Comparison of ENCODE assay signal across 8 cellular contexts in genomic region chr15:40238927-40239591, GRCh38. TPM values are rescaled to one million over a fixed set of nuclear protein-coding genes. Genes with fewer than 3 reads are reported as not detected.
DNase-seq lines count a peak whose midpoint lies in the region; ATAC-seq and TF ChIP-seq lines count a peak whose summit lies in the region.

PAK6 (plus strand) TSS chr15:40239063; CDS start chr15:40264786, 25,723 bp downstream.

- no peaks in the 10 kb centered on the region for H3K9me3 Mint-ChIP-seq in activated naive CD4-positive, alpha-beta T cell treated with anti-CD3 and anti-CD28 coated beads, Interleukin-2, amount 50 U/mL, for 72 hours

- H2BK5ac ChIP-seq in trophoblast cell (ENCODE audit: low read depth, low read length, poor library complexity): no peak within 1 kb of the TSS

- peaks cover 14% of the 10 kb centered on the region for H3K79me1 ChIP-seq in trophoblast cell (ENCODE audit: low read length)

- H2AFZ ChIP-seq in trophoblast cell (ENCODE audit: insufficient read depth, low read length, poor library complexity): peak within 1 kb of the TSS; percentile 20

- peak within 1 kb of the TSS; percentile 85 for H2BK12ac ChIP-seq in trophoblast cell (ENCODE audit: low read length)

- peak within 1 kb of the TSS; percentile 52 for H3K18ac ChIP-seq in trophoblast cell (ENCODE audit: low read length)

- H2AK5ac ChIP-seq in trophoblast cell (ENCODE audit: low read length): peak within 1 kb of the TSS; percentile 71

- DNase-seq in NCI-H82 (lab: John Stamatoyannopoulos, UW): peak; percentile 52
- DNase-seq in NCI-H82 treated with DMSO at 0.1 percent for 48 hours (lab: John Stamatoyannopoulos, UW; ENCODE audit: unreplicated experiment): no peak
- peak; percentile 66 for DNase-seq in NCI-H2171 treated with DMSO at 0.1 percent for 48 hours (lab: John Stamatoyannopoulos, UW)
- peak in 1 of 2 donors; percentile 42 for DNase-seq in activated naive CD4-positive, alpha-beta T cell treated with anti-CD3 and anti-CD28 coated beads, Interleukin-2, amount 50 U/mL, for 72 hours (ENCODE audit: low spot score in 2 of 2)
- DNase-seq in heart left ventricle: no peak
- peak; percentile 88 to 90 for DNase-seq in trophoblast cell

- no peak within 1 kb of the TSS for H3K23ac ChIP-seq in trophoblast cell (ENCODE audit: low read length)

- peak within 1 kb of the TSS in 1 of 2 donors; percentile 13 for H3K27ac Mint-ChIP-seq in activated naive CD4-positive, alpha-beta T cell treated with anti-CD3 and anti-CD28 coated beads, Interleukin-2, amount 50 U/mL, for 72 hours

- H3K36me3 Mint-ChIP-seq in activated naive CD4-positive, alpha-beta T cell treated with anti-CD3 and anti-CD28 coated beads, Interleukin-2, amount 50 U/mL, for 72 hours: peaks cover 0 to 5% of the 10 kb centered on the region in 2 donors

- peak within 1 kb of the TSS; percentile 67 for H4K91ac ChIP-seq in trophoblast cell (ENCODE audit: low read depth, low read length)

- H3K27ac ChIP-seq in heart left ventricle (no peak within 1 kb of the TSS), trophoblast cell (ENCODE audit: low read depth, low read length) (no peak within 1 kb of the TSS)

- H3K4me1 ChIP-seq in heart left ventricle (peaks cover 0 to 28% (median 3%) of the 10 kb centered on the region in 12 donors), trophoblast cell (ENCODE audit: control insufficient read depth in 1 of 2, insufficient read depth in 2 of 2, low read length in 2 of 2) (peaks cover 24 to 27% of the 10 kb centered on the region in 2 experiments)

- H4K8ac ChIP-seq in trophoblast cell (ENCODE audit: low read depth, low read length): peak within 1 kb of the TSS; percentile 47

- H3K4ac ChIP-seq in trophoblast cell (ENCODE audit: low read depth, low read length): no peak within 1 kb of the TSS

- H3K9me3 ChIP-seq in heart left ventricle (no peaks in the 10 kb centered on the region), trophoblast cell (ENCODE audit: insufficient read depth, low read depth, low read length) (peaks cover 2% of the 10 kb centered on the region)

- 3 to 5% (median 4%) methylated on average over 36 of the region's 36 CpGs for WGBS in heart left ventricle, 4 donors
- no CpG with 5 or more reads among the region's 36 CpGs for WGBS in trophoblast cell (ENCODE audit: extremely low coverage, insufficient coverage, insufficient read length)

- H3K36me3 ChIP-seq in heart left ventricle (no peaks in the 10 kb centered on the region), trophoblast cell (ENCODE audit: control insufficient read depth in 1 of 2, insufficient read depth in 2 of 2, low read length in 2 of 2) (no peaks in the 10 kb centered on the region)

- no peak within 1 kb of the TSS for H4K12ac ChIP-seq in trophoblast cell (ENCODE audit: low read depth, low read length)

- ATAC-seq in activated naive CD4-positive, alpha-beta T cell treated with anti-CD3 and anti-CD28 coated beads, Interleukin-2, amount 50 U/mL, for 72 hours: peak; percentile 76 to 90
- ATAC-seq in heart left ventricle (peak; percentile 5 to 76 (median 55)), GM18867 (IDR thresholded peaks at IDR 0.05; ENCODE audit: unreplicated experiment) (no peak), HG03039 (IDR thresholded peaks at IDR 0.05; ENCODE audit: unreplicated experiment) (no peak)

- H2BK120ac ChIP-seq in trophoblast cell (ENCODE audit: insufficient read depth, low read length, poor library complexity): peak within 1 kb of the TSS; percentile 28

- intact Hi-C loops in heart left ventricle (cut with DNase I): loop anchor here in 1 of 10 donors (10.0 kb wide), 1 partner anchor 76 kb away; no protein-coding TSS in a partner anchor

- no peaks in the 10 kb centered on the region for H3K79me2 ChIP-seq in trophoblast cell (ENCODE audit: control insufficient read depth, insufficient read depth, low read length, poor library complexity)

- H3K9ac ChIP-seq in trophoblast cell (ENCODE audit: low read length): no peak within 1 kb of the TSS

- no peak for TF ChIP-seq POLR2A in heart left ventricle (IDR thresholded peaks at IDR 0.05)

- TF ChIP-seq CTCF in heart left ventricle (IDR thresholded peaks at IDR 0.05): no peak

- peak within 1 kb of the TSS in 11 of 12 donors; percentile 10 to 49 (median 40) for H3K4me3 ChIP-seq in heart left ventricle
- H3K4me3 ChIP-seq in trophoblast cell (ENCODE audit: low read depth, low read length): peak within 1 kb of the TSS; percentile 25

- H3K14ac ChIP-seq in trophoblast cell (ENCODE audit: low read length): peak within 1 kb of the TSS; percentile 56

- H3K4me2 ChIP-seq in trophoblast cell (ENCODE audit: low read length): peak within 1 kb of the TSS; percentile 59

- H3K27me3 ChIP-seq in heart left ventricle (peaks cover 0 to 19% (median 0%) of the 10 kb centered on the region in 9 donors), trophoblast cell (ENCODE audit: insufficient read depth, low read length) (no peaks in the 10 kb centered on the region)

RNA-seq across cellular contexts. Expression of gene PAK6, which starts in this region (rescaled TPM):
- under 1 TPM; 0.29 to 0.30 TPM for total RNA-seq in activated naive CD4-positive, alpha-beta T cell treated with anti-CD3 and anti-CD28 coated beads, Interleukin-2, amount 50 U/mL, for 72 hours
- total RNA-seq in heart left ventricle: 10 to 100 TPM in 2 of 9 donors, 1 to 10 TPM in 7; 5.0 to 17.4 (median 8.0) TPM
- polyA plus RNA-seq in heart left ventricle: 1 to 10 TPM in 1 of 2 donors, under 1 TPM in 1; 0.93 to 3.8 TPM
- 8.4 and 8.5 TPM in 2 replicates for polyA plus RNA-seq in trophoblast cell (2013)

Comparison
In these comparisons a context has a peak if more than half of its experiments do, and no peak if none do; other contexts are left out.
1. RNA of gene PAK6 (total RNA-seq): 5.0 to 17.4 TPM in heart left ventricle; 0.29 to 0.30 TPM in activated naive CD4-positive, alpha-beta T cell treated with anti-CD3 and anti-CD28 coated beads, Interleukin-2, amount 50 U/mL, for 72 hours; every median in the first group is over 4 times any median in the second.
2. DNase-seq: peak in NCI-H82 (single experiment), NCI-H2171 treated with DMSO at 0.1 percent for 48 hours (single experiment) and trophoblast cell (2 of 2); none in NCI-H82 treated with DMSO at 0.1 percent for 48 hours (single experiment) and heart left ventricle (0 of 5).
3. Peak in ATAC-seq in activated naive CD4-positive, alpha-beta T cell treated with anti-CD3 and anti-CD28 coated beads, Interleukin-2, amount 50 U/mL, for 72 hours; RNA of the gene not detected or under 1 TPM.
4. ATAC-seq: peak in heart left ventricle (4 of 4); none in GM18867 (single experiment) and HG03039 (single experiment).